In genomic region chr13:66887088-66887487, GRCh38 we compare ENCODE assay signal across 1 cellular context.
TF ChIP-seq lines count a peak whose summit lies in the region.

No MANE protein-coding gene starts in this region.

TF ChIP-seq in GM23338, 12 proteins besides CTCF, POLR2A, EP300 and RAD21 (continued from another document):
- TF ChIP-seq ZNF462 (CRISPR knock-in tag; IDR thresholded peaks at IDR 0.05) (no peak), ZNF114 (CRISPR knock-in tag; IDR thresholded peaks at IDR 0.05) (no peak)
TF ChIP-seq in GM23338: peak in this region for 0.
